In the genomic region with DNA sequence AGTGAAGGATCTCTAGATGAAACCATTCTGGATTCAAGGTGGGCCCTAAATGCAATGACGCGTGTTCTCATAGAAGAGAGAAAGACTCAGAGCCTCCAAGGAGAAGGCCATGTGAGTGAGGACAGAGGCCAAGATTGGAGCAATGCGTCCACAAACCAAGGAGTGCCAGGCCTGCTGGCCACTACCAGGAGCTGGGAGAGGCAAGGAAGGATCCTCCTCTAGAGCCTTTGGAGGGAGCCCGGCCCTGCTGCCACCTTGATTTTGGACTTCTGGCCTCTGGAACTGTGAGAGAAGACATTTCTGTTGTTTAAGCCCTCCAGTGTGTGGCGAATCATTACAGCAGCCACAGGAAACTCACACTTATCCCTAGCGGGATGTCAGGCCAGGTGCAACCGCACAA, we compare ENCODE assay signal across 21 cellular contexts. TPM values are rescaled to one million over a fixed set of nuclear protein-coding genes. Genes with fewer than 3 reads are reported as not detected.
"Had no signal": no experiment of that assay in that cellular context is flagged by ENCODE, and none has a peak within 500 bp of the region (broad histone marks: within the 10 kb centered on the region; RNA-seq: fewer than 3 reads in every experiment).

No MANE protein-coding gene starts in this region.

- H3K27me3 ChIP-seq: colonic mucosa, neural progenitor cell, ovary, right lobe of liver, testis had no signal

- H3K9me3 ChIP-seq: colonic mucosa, left lung, ovary, right lobe of liver, testis had no signal

- H3K27ac ChIP-seq: colonic mucosa, left lung, neural progenitor cell, ovary, right lobe of liver, testis had no signal

- H3K4me1 ChIP-seq: colonic mucosa, left lung, neural progenitor cell, testis had no signal

- ATAC-seq: left lung, right lobe of liver, SK-N-SH treated with all-trans-retinoic acid at 6 μM for 48 hours had no signal

- H3K4me3 ChIP-seq: colonic mucosa, left lung, neural progenitor cell, ovary, right lobe of liver, testis had no signal

- H3K36me3 ChIP-seq: colonic mucosa, left lung, neural progenitor cell, ovary, right lobe of liver had no signal

- DNase-seq: activated B cell treated with CpG ODN at 0.5 μM for 24 hours; activated CD4-positive, alpha-beta T cell treated with anti-CD3 and anti-CD28 coated beads, Interleukin-2, amount 10 ng/mL, durations not matched to agents 24 days and 14 days; activated gamma-delta T cell treated with Interleukin-2 at 50 U/mL for 16 hours; activated naive CD8-positive, alpha-beta T cell treated with anti-CD3 and anti-CD28 coated beads, Interleukin-2, amount 10 ng/mL, durations not matched to agents 7 days and 5 days; activated T-cell treated with anti-CD3 and anti-CD28 coated beads for 4 hours; amygdala; central memory CD4-positive, alpha-beta T cell; foreskin melanocyte; kidney; mammary epithelial cell; stimulated activated CD4-positive, alpha-beta T cell treated with anti-CD3 and anti-CD28 coated beads, Interleukin-4, amount 100 ng/mL, for 4 hours; T-helper 1 cell; T-helper 9 cell; testis had no signal

RNA-seq across cellular contexts. Expression of gene SHANK2, which starts 52.7 kb away (rescaled TPM):
- total RNA-seq: activated CD4-positive, alpha-beta T cell treated with anti-CD3 and anti-CD28 coated beads, Interleukin-2, amount 10 ng/mL, durations not matched to agents 24 days and 14 days; activated naive CD8-positive, alpha-beta T cell treated with anti-CD3 and anti-CD28 coated beads, Interleukin-2, amount 10 ng/mL, durations not matched to agents 7 days and 5 days; activated T-helper 1 cell treated with anti-CD3 and anti-CD28 coated beads, Interleukin-12 subunit alpha, Interleukin-12 subunit beta, Interleukin-2, Interleukin-4 antibody, amounts not matched to agents 30 ng/mL and 10 ng/mL and 1 ng/mL, durations not matched to agents 14 hours and 24 hours and 36 hours had no signal
